Comparison of ENCODE assay signal across 21 cellular contexts in the genomic region with DNA sequence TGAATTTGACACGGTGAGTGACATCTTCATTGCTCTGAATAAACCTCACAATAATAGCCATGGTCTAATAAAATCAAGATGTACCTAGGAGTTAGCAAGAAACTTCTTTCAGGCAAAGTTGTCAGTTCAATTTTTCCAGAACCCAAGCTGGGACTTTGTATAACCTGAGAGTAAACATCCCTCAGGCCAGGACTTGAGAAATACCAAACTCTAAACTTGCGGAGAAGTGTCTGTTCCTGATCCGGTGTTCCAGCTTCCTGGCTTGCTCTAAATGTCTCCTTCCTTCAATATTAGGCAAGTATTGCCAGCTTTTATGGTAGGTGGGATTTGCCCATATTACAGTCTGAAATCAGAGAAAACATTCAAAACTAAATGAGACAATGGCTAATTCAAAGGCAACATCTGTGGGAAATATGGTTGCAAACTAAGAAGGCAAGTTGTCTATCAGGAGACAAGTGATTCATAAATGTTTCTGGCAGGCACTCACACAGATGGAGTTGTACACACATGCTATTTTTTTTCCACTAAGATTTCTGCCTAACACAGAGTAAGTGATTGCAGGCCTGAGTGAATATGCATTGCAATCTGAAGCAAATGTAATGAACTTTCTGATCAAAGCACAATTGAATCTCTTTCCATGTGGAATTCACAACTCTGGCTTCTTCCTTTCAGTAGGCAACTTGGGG.
A peak's percentile ranks its signal among the peaks of the same experiment; 100 is the strongest.
DNase-seq lines count a peak whose midpoint lies in the region; ATAC-seq, FAIRE-seq and TF ChIP-seq lines count a peak whose summit lies in the region.
"Had no signal": no experiment of that assay in that cellular context is flagged by ENCODE, and none has a peak within 500 bp of the region (broad histone marks: within the 10 kb centered on the region; RNA-seq: fewer than 3 reads in every experiment).

No MANE protein-coding gene starts in this region.

- TF ChIP-seq POLR2A in ovary (IDR thresholded peaks at IDR 0.05), result no peak

- peak; percentile 53 for DNase-seq in GM03348 (ENCODE audit: low spot score)
- peak; percentile 84 for DNase-seq in bronchial epithelial cell (ENCODE audit: low read depth)
- peak; percentile 42 for DNase-seq in fibroblast of the conjunctiva (ENCODE audit: low read depth)
- no peak for DNase-seq in osteocyte (ENCODE audit: extremely low spot score, unreplicated experiment)
- no peak for DNase-seq in ovary
- no peak for DNase-seq in amygdala (lab: John Stamatoyannopoulos, UW)
- DNase-seq in head of caudate nucleus, result no peak
- DNase-seq: activated CD4-positive, alpha-beta T cell treated with anti-CD3 and anti-CD28 coated beads for 4 hours; activated effector memory CD4-positive, alpha-beta T cell treated with anti-CD3 and anti-CD28 coated beads, Interleukin-2, amount 50 U/mL, for 16 hours; KBM-7; left lung; NCI-H1092; NCI-H526 treated with DMSO at 0.1 percent for 48 hours; PC-3; SK-N-SH; stimulated activated CD4-positive, alpha-beta T cell treated with anti-CD3 and anti-CD28 coated beads, Interleukin-2, amount 100 ng/mL, for 48 hours had no signal

- no peaks in the 10 kb centered on the region for H3K36me3 Mint-ChIP-seq in osteocyte (ENCODE audit: unreplicated experiment)

- H3K36me3 ChIP-seq in bronchial epithelial cell (ENCODE audit: control insufficient read depth, insufficient read depth, low read length), result no peaks in the 10 kb centered on the region
- no peaks in the 10 kb centered on the region for H3K36me3 ChIP-seq in ovary
- H3K36me3 ChIP-seq: left lung, vagina had no signal

- WGBS in ovary, 3 donors, result 58 to 75% (median 74%) methylated on average over 3 of the region's 3 CpGs

- no peak for TF ChIP-seq EP300 in ovary (IDR thresholded peaks at IDR 0.05)

- H3K4me1 ChIP-seq in ovary (ENCODE audit: insufficient read depth), result peaks cover under 1% of the 10 kb centered on the region
- H3K4me1 ChIP-seq: vagina had no signal

- ATAC-seq in HG02970 (IDR thresholded peaks at IDR 0.05; ENCODE audit: low FRiP score, unreplicated experiment), result no peak
- ATAC-seq: GM12878, left lung, PC-3 had no signal

- TF ChIP-seq CTCF in bronchial epithelial cell (IDR thresholded peaks at IDR 0.05; ENCODE audit: insufficient read depth, low read length, severe bottlenecking) (no peak), osteocyte (IDR thresholded peaks at IDR 0.05) (no peak), ovary (IDR thresholded peaks at IDR 0.05) (no peak)

- intact Hi-C loops in ovary (cut with DNase I) (no loop called here), head of caudate nucleus (cut with DNase I) (no loop called here)

- no peaks in the 10 kb centered on the region for H3K27me3 Mint-ChIP-seq in osteocyte (ENCODE audit: unreplicated experiment)

- H3K4me1 Mint-ChIP-seq in osteocyte (ENCODE audit: unreplicated experiment), result peaks cover 40% of the 10 kb centered on the region

- H3K9me3 ChIP-seq in ovary, result no peaks in the 10 kb centered on the region
- H3K9me3 ChIP-seq: left lung, SK-N-SH, vagina had no signal

- H3K4me3 ChIP-seq in bronchial epithelial cell (ENCODE audit: low read depth, low read length), result no peak overlapping the region
- no peak overlapping the region for H3K4me3 ChIP-seq in ovary
- H3K4me3 ChIP-seq: coronary artery, GM12878, left lung, vagina had no signal

- peak overlapping the region; percentile 58 for H3K27ac Mint-ChIP-seq in osteocyte (ENCODE audit: unreplicated experiment)

- peak; percentile 28 for FAIRE-seq in bronchial epithelial cell (lab: Jason Lieb, UNC)
- FAIRE-seq: GM12878, TTC549 had no signal

- H3K4me3 Mint-ChIP-seq in osteocyte (ENCODE audit: unreplicated experiment), result no peak overlapping the region

- no peak overlapping the region for H3K27ac ChIP-seq in ovary
- H3K27ac ChIP-seq: vagina had no signal

- H3K27me3 ChIP-seq in bronchial epithelial cell (ENCODE audit: control insufficient read depth, insufficient read depth, low read length) (no peaks in the 10 kb centered on the region), ovary (no peaks in the 10 kb centered on the region)
- H3K27me3 ChIP-seq: left lung, vagina had no signal

- no peaks in the 10 kb centered on the region for H3K9me3 Mint-ChIP-seq in osteocyte (ENCODE audit: unreplicated experiment)

Comparison
In these comparisons a context has a peak if more than half of its experiments do, and no peak if none do; other contexts are left out.
1. DNase-seq: peak in GM03348 (single experiment), bronchial epithelial cell (single experiment) and fibroblast of the conjunctiva (single experiment); none in osteocyte (single experiment), ovary (0 of 5), amygdala (0 of 56) and head of caudate nucleus (0 of 42).